1 cellular context compared by ENCODE assay signal in genomic region chr7:66591801-66592596, GRCh38.
A peak's percentile ranks its signal among the peaks of the same experiment; 100 is the strongest.
TF ChIP-seq lines count a peak whose summit lies in the region.

No MANE protein-coding gene starts in this region.

TF ChIP-seq in IMR-90, 13 proteins besides CTCF, POLR2A, EP300 and RAD21:
- peak; percentile 84 for TF ChIP-seq MAZ (IDR thresholded peaks at IDR 0.05; ENCODE audit: borderline replicate concordance, low read depth, low read length)
- TF ChIP-seq CHD1 (IDR thresholded peaks at IDR 0.05; ENCODE audit: low read depth, low read length): no peak
- no peak for TF ChIP-seq MAFK (IDR thresholded peaks at IDR 0.05; ENCODE audit: low read depth, low read length)
- TF ChIP-seq MXI1 (IDR thresholded peaks at IDR 0.05; ENCODE audit: borderline replicate concordance, low read depth, low read length): peak; percentile 51; the same call in 1 of the 2 replicates
- no peak for TF ChIP-seq ELK1 (IDR thresholded peaks at IDR 0.05; ENCODE audit: borderline replicate concordance, low read depth, low read length)
- TF ChIP-seq BHLHE40 (IDR thresholded peaks at IDR 0.05; ENCODE audit: low read depth, low read length): peak; percentile 88
- no peak for TF ChIP-seq RFX5 (IDR thresholded peaks at IDR 0.05; ENCODE audit: low read depth, low read length)
- no peak for TF ChIP-seq FOS (IDR thresholded peaks at IDR 0.05; ENCODE audit: low read depth, low read length)
- TF ChIP-seq USF2 (IDR thresholded peaks at IDR 0.05; ENCODE audit: low read depth, low read length): 0 out of 2 replicates have a peak, but pooled peaks have one; percentile 8
